Comparison of ENCODE assay signal across 11 cellular contexts in the genomic region with DNA sequence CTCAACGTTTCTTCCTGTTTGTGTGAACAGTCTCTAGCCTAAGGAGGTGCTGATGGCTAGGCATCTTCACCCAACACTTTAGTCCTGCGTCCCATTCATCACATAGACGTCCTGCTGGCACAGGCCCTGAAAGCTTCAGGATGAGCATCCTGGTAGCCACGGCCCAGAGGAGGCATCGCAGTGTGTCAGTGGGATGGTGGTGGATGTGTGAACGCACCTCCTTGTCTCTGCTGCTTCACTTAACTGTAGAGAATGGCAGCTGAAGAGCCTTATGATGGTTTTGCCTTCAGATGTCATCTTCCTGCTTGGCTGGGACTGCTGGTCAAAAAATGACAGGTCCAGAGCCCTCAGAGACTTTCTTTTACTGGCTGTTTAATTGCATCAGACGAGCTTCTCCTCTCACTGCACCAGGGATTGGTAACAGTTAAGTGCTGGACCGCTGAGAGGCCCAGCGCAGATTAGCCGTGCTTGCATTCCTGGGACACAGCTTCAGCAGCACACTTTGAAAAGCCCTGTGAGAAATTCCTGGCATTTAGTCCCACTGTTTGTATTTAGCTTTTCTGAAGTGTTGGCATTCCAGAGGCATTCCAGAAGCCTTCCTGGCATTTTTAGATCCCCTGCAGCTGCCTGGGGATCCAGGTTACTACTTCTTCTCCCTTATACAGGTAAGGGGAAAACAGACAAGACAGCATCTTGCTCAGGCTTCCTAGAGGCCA.
A peak's percentile ranks its signal among the peaks of the same experiment; 100 is the strongest.
DNase-seq lines count a peak whose midpoint lies in the region; ATAC-seq, FAIRE-seq and TF ChIP-seq lines count a peak whose summit lies in the region.
"Had no signal": no experiment of that assay in that cellular context is flagged by ENCODE, and none has a peak within 500 bp of the region (broad histone marks: within the 10 kb centered on the region; RNA-seq: fewer than 3 reads in every experiment).

No MANE protein-coding gene starts in this region.

- H2BK5ac ChIP-seq in neuronal stem cell (ENCODE audit: low read length): peak overlapping the region; percentile 93

- no peaks in the 10 kb centered on the region for H3K9me3 ChIP-seq in heart left ventricle
- H3K9me3 ChIP-seq in neuronal stem cell (replicated peaks in 1 of 2; ENCODE audit: control insufficient read depth in 2 of 2, insufficient read depth in 1 of 2, low read depth in 1 of 2, low read length in 2 of 2): peaks cover 0 to 6% of the 10 kb centered on the region in 2 donors
- H3K9me3 ChIP-seq in small intestine (ENCODE audit: control insufficient read depth, low read depth): no peaks in the 10 kb centered on the region
- H3K9me3 ChIP-seq in tibial artery: no peaks in the 10 kb centered on the region

- peak overlapping the region; percentile 23 for H3K4me2 ChIP-seq in neuronal stem cell (ENCODE audit: insufficient read depth, low read length, poor library complexity, severe bottlenecking)

- intact Hi-C loops in heart left ventricle (cut with DNase I) (loop anchor here in 1 of 10 donors (5.0 kb wide), 1 partner anchor 103 kb away; no protein-coding TSS in a partner anchor), tibial artery (cut with DNase I; ENCODE audit: low total_unique reads) (no loop called here)

- 49 to 72% (median 53%) methylated on average over 9 to 10 of the region's 10 CpGs for WGBS in heart left ventricle, 4 donors
- no CpG with 5 or more reads among the region's 10 CpGs for WGBS in neuronal stem cell (ENCODE audit: extremely low coverage in 2 of 2, insufficient read length in 2 of 2, insufficient replicate concordance in 1 of 2), 2 donors
- WGBS in small intestine, 3 donors: 79 to 87% (median 85%) methylated on average over 10 of the region's 10 CpGs

- TF ChIP-seq POLR2A in heart left ventricle (IDR thresholded peaks at IDR 0.05): no peak

- FAIRE-seq in RCC 7860 (lab: Jason Lieb, UNC): no peak
- no peak for FAIRE-seq in small intestine (lab: Jason Lieb, UNC)

- H3K79me1 ChIP-seq in neuronal stem cell (ENCODE audit: low read depth, low read length): no peaks in the 10 kb centered on the region

- no peak overlapping the region for H4K8ac ChIP-seq in neuronal stem cell (ENCODE audit: low read depth, low read length)

- TF ChIP-seq CTCF in heart left ventricle (IDR thresholded peaks at IDR 0.05) (no peak), tibial artery (IDR thresholded peaks at IDR 0.05) (no peak)

- peak overlapping the region; percentile 96 for H3K18ac ChIP-seq in neuronal stem cell (ENCODE audit: low read length)

- peak; percentile 80 to 91 (median 86) for ATAC-seq in heart left ventricle
- ATAC-seq in GM21737 (IDR thresholded peaks at IDR 0.05; ENCODE audit: unreplicated experiment): no peak
- ATAC-seq in GM21619 (IDR thresholded peaks at IDR 0.05; ENCODE audit: unreplicated experiment): no peak

- H2BK12ac ChIP-seq in neuronal stem cell (ENCODE audit: low read length): peak overlapping the region; percentile 93

- DNase-seq in DMS114 treated with DMSO at 0.1 percent for 48 hours (lab: John Stamatoyannopoulos, UW; ENCODE audit: unreplicated experiment): peak; percentile 27
- peak; percentile 10 for DNase-seq in RCC 7860 (ENCODE audit: low spot score)
- DNase-seq in heart left ventricle: peak in 3 of 5 donors; percentile 33 to 58 (median 40)
- peak; percentile 80 for DNase-seq in neuronal stem cell (ENCODE audit: low spot score)
- DNase-seq in small intestine: no peak
- DNase-seq in tibial artery: no peak
- DNase-seq: activated T-cell treated with anti-CD3 and anti-CD28 coated beads for 4 hours, DMS79 treated with DMSO at 0.1 percent for 48 hours, NCI-H1436 treated with DMSO at 0.1 percent for 48 hours had no signal

- H3K14ac ChIP-seq in neuronal stem cell (ENCODE audit: low read length): peak overlapping the region; percentile 5

- no peak overlapping the region for H2BK120ac ChIP-seq in neuronal stem cell (ENCODE audit: low read depth, low read length)

- no peak overlapping the region for H2BK15ac ChIP-seq in neuronal stem cell (ENCODE audit: low read length)

- H3K4me3 ChIP-seq in heart left ventricle (no peak overlapping the region), neuronal stem cell (ENCODE audit: low read length in 2 of 2) (no peak overlapping the region), small intestine (ENCODE audit: low read depth in 1 of 2, low read length in 2 of 2) (no peak overlapping the region), tibial artery (no peak overlapping the region)

- H3K27me3 ChIP-seq in heart left ventricle (no peaks in the 10 kb centered on the region), neuronal stem cell (ENCODE audit: control insufficient read depth in 3 of 3, insufficient read depth in 3 of 3, low read depth in 1 of 3, low read length in 3 of 3) (no peaks in the 10 kb centered on the region), small intestine (ENCODE audit: control insufficient read depth in 2 of 2, insufficient read depth in 2 of 2, low read length in 2 of 2) (no peaks in the 10 kb centered on the region), tibial artery (no peaks in the 10 kb centered on the region)

- no peak overlapping the region for H3K9ac ChIP-seq in neuronal stem cell (ENCODE audit: low read depth, low read length, poor library complexity)

- H2AK5ac ChIP-seq in neuronal stem cell (ENCODE audit: low read depth, low read length): peak overlapping the region; percentile 87

- peak overlapping the region; percentile 85 for H4K91ac ChIP-seq in neuronal stem cell (ENCODE audit: low read depth, low read length, poor library complexity)

- no peak overlapping the region for H3K23ac ChIP-seq in neuronal stem cell (ENCODE audit: low read depth, low read length, poor library complexity)

- H3K27ac ChIP-seq in heart left ventricle (peak overlapping the region in 9 of 12 donors; percentile 2 to 73 (median 49)), neuronal stem cell (replicated peaks; ENCODE audit: low read length) (peak overlapping the region; percentile 91), small intestine (ENCODE audit: low read depth in 1 of 2, low read length in 1 of 2) (no peak overlapping the region), tibial artery (no peak overlapping the region)

- H3K36me3 ChIP-seq in heart left ventricle: no peaks in the 10 kb centered on the region
- no peaks in the 10 kb centered on the region for H3K36me3 ChIP-seq in neuronal stem cell (replicated peaks in 1 of 2; ENCODE audit: control insufficient read depth in 2 of 2, insufficient read depth in 2 of 2, low read length in 2 of 2)
- H3K36me3 ChIP-seq in small intestine (ENCODE audit: control insufficient read depth in 2 of 2, insufficient read depth in 2 of 2, low read length in 2 of 2): no peaks in the 10 kb centered on the region
- H3K36me3 ChIP-seq in tibial artery: no peaks in the 10 kb centered on the region

- no peak overlapping the region for H2AFZ ChIP-seq in neuronal stem cell (ENCODE audit: low read length)

- H3K4ac ChIP-seq in neuronal stem cell (ENCODE audit: low read length): peak overlapping the region; percentile 7

- H3K4me1 ChIP-seq in heart left ventricle: peaks cover 0 to 26% (median 11%) of the 10 kb centered on the region in 12 donors
- peaks cover 6 to 43% of the 10 kb centered on the region in 2 donors for H3K4me1 ChIP-seq in neuronal stem cell (ENCODE audit: control insufficient read depth in 2 of 2, insufficient read depth in 1 of 2, low read depth in 1 of 2, low read length in 2 of 2)
- H3K4me1 ChIP-seq in small intestine (ENCODE audit: control insufficient read depth in 2 of 2, insufficient read depth in 1 of 2, low read depth in 1 of 2, low read length in 1 of 2): no peaks in the 10 kb centered on the region
- H3K4me1 ChIP-seq in tibial artery: peaks cover 0 to 13% (median 10%) of the 10 kb centered on the region in 4 donors

Comparison
In these comparisons a context has a peak if more than half of its experiments do, and no peak if none do; other contexts are left out.
1. DNase-seq: peak in DMS114 treated with DMSO at 0.1 percent for 48 hours (single experiment), RCC 7860 (single experiment), heart left ventricle (3 of 5) and neuronal stem cell (single experiment); none in small intestine (single experiment) and tibial artery (0 of 2).
2. ATAC-seq: peak in heart left ventricle (4 of 4); none in GM21737 (single experiment) and GM21619 (single experiment).
3. H3K27ac ChIP-seq: peak in heart left ventricle (9 of 12) and neuronal stem cell (single experiment); none in small intestine (0 of 2) and tibial artery (0 of 2).